In the genomic region with DNA sequence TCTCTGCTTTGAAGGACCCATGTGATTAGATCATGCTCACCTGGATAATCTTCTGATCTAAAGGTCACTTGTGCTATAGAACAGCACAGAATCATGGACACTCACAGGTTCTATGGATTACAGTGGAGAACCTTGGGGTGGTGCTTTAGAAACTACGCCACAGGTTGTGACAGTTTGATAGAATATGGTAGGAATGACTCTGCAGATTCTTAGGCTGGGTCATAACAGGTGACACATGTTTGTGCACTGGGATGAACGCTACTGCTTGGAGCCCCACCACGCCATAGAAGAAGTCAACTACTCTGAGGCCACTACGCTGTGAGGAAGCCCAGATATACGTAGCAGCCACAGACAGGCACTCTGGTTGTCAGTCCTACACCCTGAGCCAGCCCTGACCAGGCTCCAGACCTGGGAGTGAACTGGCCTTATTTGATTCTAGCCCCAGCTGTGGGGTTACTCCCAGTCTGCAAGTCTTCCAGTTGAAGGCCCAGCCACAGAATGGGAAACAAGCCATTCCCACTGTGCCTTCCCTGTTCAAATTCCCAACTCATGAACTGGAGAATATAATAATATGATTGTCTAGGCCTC, we compare ENCODE assay signal across 1 cellular context.
TF ChIP-seq lines count a peak whose summit lies in the region.

No MANE protein-coding gene starts in this region.

TF ChIP-seq in HepG2, 621 proteins besides CTCF, POLR2A, EP300 and RAD21 (continued from another document):
- TF ChIP-seq MLXIP (CRISPR knock-in tag; IDR thresholded peaks at IDR 0.05; ENCODE audit: borderline replicate concordance) = no peak
- TF ChIP-seq ZNF563 (CRISPR knock-in tag; IDR thresholded peaks at IDR 0.05) = no peak
- TF ChIP-seq FUBP1 (CRISPR knock-in tag; IDR thresholded peaks at IDR 0.05; ENCODE audit: borderline replicate concordance) = no peak
- no peak for TF ChIP-seq NPAS2 (CRISPR knock-in tag; IDR thresholded peaks at IDR 0.05; ENCODE audit: borderline replicate concordance)
